Comparison of ENCODE assay signal across 29 cellular contexts in genomic region chr2:10550206-10551001, GRCh38.
DNase-seq lines count a peak whose midpoint lies in the region; ATAC-seq, FAIRE-seq and TF ChIP-seq lines count a peak whose summit lies in the region.
"Had no signal": no experiment of that assay in that cellular context is flagged by ENCODE, and none has a peak within 500 bp of the region (broad histone marks: within the 10 kb centered on the region; RNA-seq: fewer than 3 reads in every experiment).

No MANE protein-coding gene starts in this region.

- H3K4me3 Mint-ChIP-seq in H9 = no peak overlapping the region
- H3K4me3 Mint-ChIP-seq: activated CD4-positive, alpha-beta memory T cell treated with anti-CD3 and anti-CD28 coated beads, Interleukin-2, amount 10 ng/mL, durations not matched to agents 7 days and 5 days; natural killer cell; stimulated activated naive B cell treated with anti-CD40 and anti-IgM and Interleukin-4, amounts not matched to agents 10 μg/mL and 1 μg/mL and 100 μg/mL, for 72 hours had no signal

- H2BK5ac ChIP-seq in H9 (ENCODE audit: insufficient read length, low read length) (no peak overlapping the region), H1 (ENCODE audit: low read depth, low read length) (no peak overlapping the region)

- H3K9me3 Mint-ChIP-seq in H9 = peaks cover 4 to 5% of the 10 kb centered on the region in 2 experiments
- H3K9me3 Mint-ChIP-seq: activated CD4-positive, alpha-beta memory T cell treated with anti-CD3 and anti-CD28 coated beads, Interleukin-2, amount 10 ng/mL, durations not matched to agents 7 days and 5 days; natural killer cell had no signal

- no peak for TF ChIP-seq POLR2A in H1 (IDR thresholded peaks at IDR 0.05; ENCODE audit: control extremely low read depth in 1 of 2, low read depth in 2 of 2, low read length in 2 of 2)

- H2AK5ac ChIP-seq in H9 (ENCODE audit: insufficient read length, low read length) = no peak overlapping the region
- peak overlapping the region; percentile 53; the same call in 1 of the 2 replicates for H2AK5ac ChIP-seq in H1 (ENCODE audit: low read depth, low read length)

- H3K9ac ChIP-seq in H9 (ENCODE audit: extremely low read depth, insufficient read length, low read length) (no peak overlapping the region), H1 (replicated peaks in 1 of 4; ENCODE audit: extremely low read depth in 1 of 4, low read depth in 3 of 4, low read length in 3 of 4) (no peak overlapping the region), liver (ENCODE audit: low read depth in 1 of 2, low read length in 2 of 2) (no peak overlapping the region)
- H3K9ac ChIP-seq: BLaER1 had no signal

- TF ChIP-seq CTCF in H9 (conservative IDR thresholded peaks at IDR 0.05) = no peak
- no peak for TF ChIP-seq CTCF in HEK293 (tag by site-specific recombination; IDR thresholded peaks at IDR 0.05)
- no peak for TF ChIP-seq CTCF in H1 (IDR thresholded peaks at IDR 0.05; ENCODE audit: control extremely low read depth in 1 of 3, insufficient read depth in 1 of 3, low read depth in 1 of 3, low read length in 3 of 3)
- TF ChIP-seq CTCF in liver (IDR thresholded peaks at IDR 0.05; ENCODE audit: low read depth, low read length, missing input control) = no peak
- no peak for TF ChIP-seq CTCF in OCI-LY7 (conservative IDR thresholded peaks at IDR 0.05; ENCODE audit: low read length)

- H3K18ac ChIP-seq in H9 (ENCODE audit: insufficient read length, low read depth, low read length) = no peak overlapping the region
- H3K18ac ChIP-seq in H1 (ENCODE audit: extremely low read depth, low read length) = no peak overlapping the region

- H3K79me2 ChIP-seq in H9 (ENCODE audit: insufficient read depth, low read length) (no peaks in the 10 kb centered on the region), H1 (ENCODE audit: control insufficient read depth in 1 of 2, insufficient read depth in 2 of 2, low read length in 2 of 2) (no peaks in the 10 kb centered on the region), OCI-LY7 (ENCODE audit: insufficient read depth, low read depth, low read length) (no peaks in the 10 kb centered on the region)

- H3K79me1 ChIP-seq in H9 (ENCODE audit: insufficient read depth, low read depth, low read length, poor library complexity, severe bottlenecking) (no peaks in the 10 kb centered on the region), H1 (ENCODE audit: low read depth, low read length) (no peaks in the 10 kb centered on the region)

- H3K23me2 ChIP-seq in H9 (ENCODE audit: insufficient read length, low read depth, low read length, poor library complexity, severe bottlenecking) = no peaks in the 10 kb centered on the region
- no peaks in the 10 kb centered on the region; the same call in 1 of the 2 replicates for H3K23me2 ChIP-seq in H1 (ENCODE audit: low read depth, low read length)

- H4K8ac ChIP-seq in H9 (replicated peaks; ENCODE audit: insufficient read length, low read depth, low read length) (no peak overlapping the region), H1 (ENCODE audit: extremely low read depth, insufficient read depth, low read length) (0 out of 2 replicates have a peak overlapping the region, but pooled peaks have one; percentile 11)

- H3K56ac ChIP-seq in H9 (ENCODE audit: insufficient read length, low read depth, low read length) = no peak overlapping the region
- H3K56ac ChIP-seq in H1 (replicated peaks; ENCODE audit: insufficient read length, low read depth, low read length) = no peak overlapping the region

- H3K4me1 Mint-ChIP-seq in H9 = peaks cover 36 to 39% of the 10 kb centered on the region in 2 experiments

- H3K23ac ChIP-seq in H9 (ENCODE audit: insufficient read length, low read depth, low read length) (no peak overlapping the region), H1 (ENCODE audit: insufficient read length) (no peak overlapping the region)

- H2AFZ ChIP-seq in H9 (ENCODE audit: low read length) = no peak overlapping the region
- H2AFZ ChIP-seq in H1 (ENCODE audit: low read length) = no peak overlapping the region
- no peak overlapping the region for H2AFZ ChIP-seq in OCI-LY7 (ENCODE audit: low read length)

- no peak overlapping the region for H3T11ph ChIP-seq in H9 (ENCODE audit: low read length)

- ATAC-seq in GM18498 (IDR thresholded peaks at IDR 0.05; ENCODE audit: unreplicated experiment) = no peak
- ATAC-seq: mucosa of descending colon; natural killer cell; stimulated activated naive B cell treated with anti-CD40 and anti-IgM and Interleukin-4, amounts not matched to agents 10 μg/mL and 1 μg/mL and 100 μg/mL, for 72 hours had no signal

- H4K91ac ChIP-seq in H9 (ENCODE audit: insufficient read length, low read depth, low read length) (no peak overlapping the region), H1 (replicated peaks; ENCODE audit: insufficient read length, low read length) (peak overlapping the region; percentile 77)

- H2BK120ac ChIP-seq in H9 (ENCODE audit: low read depth, low read length, poor library complexity, severe bottlenecking) = no peak overlapping the region
- H2BK120ac ChIP-seq in H1 (replicated peaks; ENCODE audit: low read depth, low read length) = no peak overlapping the region

- H3K27me3 ChIP-seq in H9 (ENCODE audit: insufficient read depth, low read length) (no peaks in the 10 kb centered on the region), H1 (replicated peaks in 1 of 4; ENCODE audit: control insufficient read depth in 3 of 4, extremely low read depth in 1 of 4, insufficient read depth in 3 of 4, low read length in 3 of 4) (peaks cover 0 to 3% (median 0%) of the 10 kb centered on the region in 4 experiments; a peak in 3 of 7 replicates), liver (ENCODE audit: control insufficient read depth in 4 of 4, insufficient read depth in 4 of 4, low read length in 3 of 4) (peaks cover 0 to 2% (median 0%) of the 10 kb centered on the region in 4 donors)
- H3K27me3 ChIP-seq: upper lobe of left lung had no signal

- no peak overlapping the region for H3K27ac Mint-ChIP-seq in H9
- H3K27ac Mint-ChIP-seq: activated CD4-positive, alpha-beta memory T cell treated with anti-CD3 and anti-CD28 coated beads, Interleukin-2, amount 10 ng/mL, durations not matched to agents 7 days and 5 days; natural killer cell; stimulated activated naive B cell treated with anti-CD40 and anti-IgM and Interleukin-4, amounts not matched to agents 10 μg/mL and 1 μg/mL and 100 μg/mL, for 72 hours had no signal

- DNase-seq in H9 (no peak), H1 (ENCODE audit: low read depth in 1 of 2, low spot score in 2 of 2) (no peak), NCI-H1092 treated with DMSO at 0.1 percent for 48 hours (lab: John Stamatoyannopoulos, UW) (no peak), OCI-LY7 (ENCODE audit: low spot score) (no peak)
- DNase-seq: activated CD4-positive, alpha-beta memory T cell treated with anti-CD3 and anti-CD28 coated beads, Interleukin-2, amount 10 ng/mL, durations not matched to agents 7 days and 5 days; activated CD4-positive, alpha-beta T cell treated with anti-CD3 and anti-CD28 coated beads for 1 hour; activated CD8-positive, alpha-beta memory T cell treated with anti-CD3 and anti-CD28 coated beads, Interleukin-2, amount 50 U/mL, for 4 hours; activated naive CD4-positive, alpha-beta T cell; DMS79; HCEC 1CT; Kasumi-1; mucosa of descending colon; natural killer cell; NCI-H1417 treated with DMSO at 0.1 percent for 48 hours; NCI-H2081; NCI-H2227 treated with DMSO at 0.1 percent for 48 hours; psoas muscle; RPMI8226; stimulated activated naive B cell treated with anti-CD40 and anti-IgM and Interleukin-4, amounts not matched to agents 10 μg/mL and 1 μg/mL and 100 μg/mL, for 72 hours; T-helper 2 cell; upper lobe of left lung had no signal

- no CpG with 5 or more reads among the region's 15 CpGs for WGBS in H9 (ENCODE audit: extremely low coverage, insufficient read length, low lambda C conversion rate)
- 87% methylated on average over 12 of the region's 15 CpGs; no CpG with 5 or more reads in 1 of the 2 experiments for WGBS in H1 (ENCODE audit: extremely low coverage in 1 of 2, insufficient coverage in 1 of 2, insufficient read length in 1 of 2, insufficient replicate concordance in 2 of 2, low coverage in 1 of 2, low lambda C conversion rate in 2 of 2, missing lambda C conversion rate in 1 of 2), 2 experiments
- 64% methylated on average over 15 of the region's 15 CpGs for WGBS in liver

- no peaks in the 10 kb centered on the region; the same call in 1 of the 2 replicates for H3K4me1 ChIP-seq in H9 (ENCODE audit: insufficient read depth, low read length)
- no peaks in the 10 kb centered on the region for H3K4me1 ChIP-seq in HEK293 (ENCODE audit: control insufficient read depth, insufficient read depth, low read length)
- H3K4me1 ChIP-seq in H1 (replicated peaks in 1 of 4; ENCODE audit: control insufficient read depth in 3 of 4, insufficient read depth in 4 of 4, low read length in 3 of 4) = peaks cover 6 to 13% (median 10%) of the 10 kb centered on the region in 4 experiments; a peak in 6 of 7 replicates
- H3K4me1 ChIP-seq in liver (ENCODE audit: control insufficient read depth in 4 of 4, insufficient read depth in 4 of 4, low read length in 3 of 4) = peaks cover 0 to 3% (median 0%) of the 10 kb centered on the region in 4 donors
- H3K4me1 ChIP-seq in OCI-LY7 (ENCODE audit: insufficient read depth, low read length, poor library complexity, severe bottlenecking) = no peaks in the 10 kb centered on the region
- H3K4me1 ChIP-seq: psoas muscle, suprapubic skin had no signal

- peak overlapping the region; percentile 5; the same call in 1 of the 2 replicates for H3K14ac ChIP-seq in H9 (ENCODE audit: insufficient read depth, low read length)
- H3K14ac ChIP-seq in H1 (ENCODE audit: insufficient read length) = no peak overlapping the region

- no peaks in the 10 kb centered on the region for H3K9me2 ChIP-seq in OCI-LY7 (ENCODE audit: insufficient read depth, low read length)

- H3K4ac ChIP-seq in H9 (ENCODE audit: low read depth, low read length) = no peak overlapping the region
- H3K4ac ChIP-seq in H1 (replicated peaks; ENCODE audit: insufficient read length, low read depth, low read length) = peak overlapping the region; percentile 48

- TF ChIP-seq RAD21 in H1 (IDR thresholded peaks at IDR 0.05 in 1 of 2, conservative IDR thresholded peaks at IDR 0.05 in 1 of 2; ENCODE audit: low read depth in 2 of 2, low read length in 2 of 2) = no peak
- TF ChIP-seq RAD21 in liver (IDR thresholded peaks at IDR 0.05) = no peak

- BruUV-seq in OCI-LY7 (replicated peaks; lab: Mats Ljungman, UMichigan) = no TSS peak

- no peaks in the 10 kb centered on the region for H3K9me3 ChIP-seq in H9 (ENCODE audit: control insufficient read depth, low read depth, low read length)
- H3K9me3 ChIP-seq in HEK293 (ENCODE audit: control insufficient read depth, insufficient read depth, low read depth, low read length) = no peaks in the 10 kb centered on the region
- peaks cover 0 to 3% of the 10 kb centered on the region in 2 experiments; a peak in 1 of 4 replicates for H3K9me3 ChIP-seq in H1 (ENCODE audit: insufficient read depth in 2 of 2, low read depth in 1 of 2, low read length in 1 of 2)
- no peaks in the 10 kb centered on the region for H3K9me3 ChIP-seq in liver (ENCODE audit: control insufficient read depth in 4 of 4, low read length in 3 of 4)
- H3K9me3 ChIP-seq in OCI-LY7 (ENCODE audit: low read length) = no peaks in the 10 kb centered on the region
- H3K9me3 ChIP-seq: BLaER1, mucosa of descending colon, psoas muscle, suprapubic skin, upper lobe of left lung had no signal

- H3K27ac ChIP-seq in H9 (ENCODE audit: insufficient read length, low read depth, low read length) = no peak overlapping the region
- no peak overlapping the region for H3K27ac ChIP-seq in HEK293 (ENCODE audit: extremely low read depth, low read depth, low read length)
- no peak overlapping the region for H3K27ac ChIP-seq in H1 (ENCODE audit: low read depth, low read length)
- no peak overlapping the region for H3K27ac ChIP-seq in liver (ENCODE audit: low read depth in 1 of 2, low read length in 2 of 2)
- no peak overlapping the region for H3K27ac ChIP-seq in OCI-LY7 (ENCODE audit: low read depth, low read length, poor library complexity, severe bottlenecking)
- H3K27ac ChIP-seq: BLaER1, psoas muscle, suprapubic skin, upper lobe of left lung had no signal

- H4K5ac ChIP-seq in H9 (ENCODE audit: insufficient read length, low read depth, low read length) = no peak overlapping the region
- H4K5ac ChIP-seq in H1 (ENCODE audit: insufficient read length, low read depth, low read length) = no peak overlapping the region

- H3K36me3 ChIP-seq in HEK293 (ENCODE audit: control insufficient read depth in 2 of 2, insufficient read depth in 1 of 2, low read length in 2 of 2) (no peaks in the 10 kb centered on the region), H1 (ENCODE audit: control insufficient read depth in 2 of 4, insufficient read depth in 4 of 4, low read length in 3 of 4) (no peaks in the 10 kb centered on the region), liver (ENCODE audit: control insufficient read depth in 4 of 4, insufficient read depth in 3 of 4, low read depth in 1 of 4, low read length in 3 of 4) (no peaks in the 10 kb centered on the region), OCI-LY7 (ENCODE audit: insufficient read depth, low read length) (no peaks in the 10 kb centered on the region)
- H3K36me3 ChIP-seq: BLaER1, suprapubic skin, upper lobe of left lung had no signal

- H2BK15ac ChIP-seq in H9 (ENCODE audit: low read depth, low read length) (no peak overlapping the region), H1 (ENCODE audit: low read length) (no peak overlapping the region)

- no peak overlapping the region for H2BK20ac ChIP-seq in H9 (ENCODE audit: low read depth, low read length, poor library complexity, severe bottlenecking)
- no peak overlapping the region for H2BK20ac ChIP-seq in H1 (ENCODE audit: low read length)

- intact Hi-C loops in OCI-LY7 (cut with micrococcal nuclease; ENCODE audit: unreplicated experiment) = no loop called here

- H3K4me2 ChIP-seq in H9 (ENCODE audit: insufficient read depth, insufficient read length, low read length) (no peak overlapping the region), H1 (ENCODE audit: insufficient read depth in 1 of 2, low read depth in 2 of 2, low read length in 2 of 2) (no peak overlapping the region), OCI-LY7 (ENCODE audit: low read length) (no peak overlapping the region)
- H3K4me2 ChIP-seq: BLaER1 had no signal

- POLR2A ChIA-PET in HEK293 (lab: Yijun Ruan, JAX) (no interaction called here), H1 (lab: Charles Lee; ENCODE audit: partially characterized antibody) (no interaction called here), OCI-LY7 (lab: Charles Lee) (no interaction called here)

- H4K20me1 ChIP-seq in H9 (ENCODE audit: control insufficient read depth, insufficient read depth, insufficient read length) (no peaks in the 10 kb centered on the region), H1 (replicated peaks in 1 of 2; ENCODE audit: control insufficient read depth in 1 of 2, insufficient read depth in 2 of 2, low read length in 2 of 2) (no peaks in the 10 kb centered on the region), OCI-LY7 (ENCODE audit: insufficient read depth, low read length) (no peaks in the 10 kb centered on the region)

- H2BK12ac ChIP-seq in H9 (ENCODE audit: insufficient read length, low read depth, low read length) (no peak overlapping the region), H1 (ENCODE audit: low read depth, low read length) (no peak overlapping the region)

- H3K4me3 ChIP-seq in HEK293 (ENCODE audit: low read depth, low read length) = no peak overlapping the region
- no peak overlapping the region for H3K4me3 ChIP-seq in H1 (ENCODE audit: extremely low read depth in 1 of 4, insufficient read depth in 2 of 4, low read depth in 3 of 4, low read length in 4 of 4)
- no peak overlapping the region for H3K4me3 ChIP-seq in liver (ENCODE audit: low read depth in 1 of 3, low read length in 3 of 3)
- no peak overlapping the region for H3K4me3 ChIP-seq in OCI-LY7 (ENCODE audit: low read depth, low read length, poor library complexity, severe bottlenecking)
- H3K4me3 ChIP-seq: BLaER1, lung, mucosa of descending colon, psoas muscle, suprapubic skin, upper lobe of left lung had no signal

- peaks cover 0 to 5% (median 3%) of the 10 kb centered on the region in 3 experiments; a peak in 3 of 7 replicates for H3K36me3 Mint-ChIP-seq in H9 (ENCODE audit: insufficient read depth in 1 of 3, low read depth in 3 of 3)
- H3K36me3 Mint-ChIP-seq: brain; natural killer cell; stimulated activated naive B cell treated with anti-CD40 and anti-IgM and Interleukin-4, amounts not matched to agents 10 μg/mL and 1 μg/mL and 100 μg/mL, for 72 hours had no signal

- no peak for TF ChIP-seq EP300 in H1 (IDR thresholded peaks at IDR 0.05; ENCODE audit: borderline replicate concordance in 1 of 2, low read depth in 2 of 2, low read length in 2 of 2)

- no peak for FAIRE-seq in H1 (lab: Jason Lieb, UNC)
- FAIRE-seq: G401.6 had no signal

- CTCF ChIA-PET in HEK293 (lab: Yijun Ruan, JAX) (interaction anchor here (0.6 to 0.9 kb wide), 3 partner anchors 53 to 565 kb away, joined by 3 to 4 read pairs (median 3); no protein-coding TSS in a partner anchor), H1 (lab: Charles Lee; ENCODE audit: partially characterized antibody) (no interaction called here), OCI-LY7 (lab: Charles Lee; ENCODE audit: unreplicated experiment) (no interaction called here)

- peaks cover 15% of the 10 kb centered on the region for H3K27me3 Mint-ChIP-seq in H9 (ENCODE audit: low read depth)
